In the genomic region with DNA sequence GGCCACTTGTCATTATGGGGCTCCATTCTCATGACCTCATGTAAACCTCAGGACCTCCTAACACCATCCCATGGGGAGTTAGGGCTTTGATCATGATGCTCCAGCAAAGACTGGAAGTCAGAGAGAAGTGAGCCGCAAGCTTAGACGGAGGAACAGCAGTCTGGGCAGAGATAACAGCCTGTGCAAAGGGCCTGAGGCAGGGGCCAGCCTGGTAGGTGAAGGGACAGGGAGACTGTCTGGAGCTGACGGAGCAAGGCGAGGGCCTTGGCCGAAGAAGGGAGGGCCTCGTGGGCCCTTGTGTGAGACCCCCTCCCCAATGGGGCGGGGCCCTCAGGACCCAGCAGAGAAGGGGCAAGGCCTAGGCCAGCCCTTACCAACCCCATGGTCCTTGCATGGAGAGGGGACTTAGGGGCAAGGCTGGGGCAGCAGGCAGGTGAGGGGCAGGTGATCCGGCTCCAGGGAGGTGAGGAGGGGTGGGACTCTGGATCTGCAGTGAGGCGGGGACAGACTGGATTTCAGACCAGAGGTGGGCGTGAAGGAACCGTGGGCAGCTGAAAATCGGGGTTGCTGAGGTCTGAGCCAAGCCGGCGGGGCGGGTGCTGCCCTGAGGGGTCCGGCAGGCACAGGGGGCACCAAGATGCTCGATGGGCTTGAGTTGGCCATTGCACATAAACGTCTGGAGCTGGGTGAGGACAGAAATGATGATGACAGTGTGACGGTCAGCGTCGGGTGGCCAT, we compare ENCODE assay signal across 25 cellular contexts. TPM values are rescaled to one million over a fixed set of nuclear protein-coding genes. Genes with fewer than 3 reads are reported as not detected.
DNase-seq lines count a peak whose midpoint lies in the region; FAIRE-seq and TF ChIP-seq lines count a peak whose summit lies in the region.
"Had no signal": no experiment of that assay in that cellular context is flagged by ENCODE, and none has a peak within 500 bp of the region (broad histone marks: within the 10 kb centered on the region; RNA-seq: fewer than 3 reads in every experiment).

No MANE protein-coding gene starts in this region.

- TF ChIP-seq EP300 in H1 (IDR thresholded peaks at IDR 0.05; ENCODE audit: borderline replicate concordance in 1 of 2, low read depth in 2 of 2, low read length in 2 of 2) = no peak

- no peak for FAIRE-seq in H1 (lab: Jason Lieb, UNC)
- FAIRE-seq: small intestine had no signal

- H2BK5ac ChIP-seq in H1 (ENCODE audit: low read depth, low read length) = no peak overlapping the region; the same call in 1 of the 2 replicates

- H3K4me3 ChIP-seq in ACC112 (ENCODE audit: low read depth, low read length) (no peak overlapping the region), HUES6 (ENCODE audit: low read depth, low read length) (no peak overlapping the region), H1 (ENCODE audit: extremely low read depth in 1 of 4, insufficient read depth in 2 of 4, low read depth in 3 of 4, low read length in 4 of 4) (no peak overlapping the region)
- H3K4me3 ChIP-seq: lung had no signal

- no peak overlapping the region for H4K5ac ChIP-seq in H1 (ENCODE audit: insufficient read length, low read depth, low read length)

- TF ChIP-seq CTCF in H1 (IDR thresholded peaks at IDR 0.05; ENCODE audit: control extremely low read depth in 1 of 3, insufficient read depth in 1 of 3, low read depth in 1 of 3, low read length in 3 of 3) = no peak
- TF ChIP-seq CTCF in progenitor cell of endocrine pancreas (IDR thresholded peaks at IDR 0.05; ENCODE audit: unreplicated experiment) = no peak

- H3K27me3 ChIP-seq in ACC112 (ENCODE audit: insufficient read depth, low read length) (no peaks in the 10 kb centered on the region), HUES6 (ENCODE audit: control insufficient read depth, insufficient read depth, low read length) (no peaks in the 10 kb centered on the region), H1 (replicated peaks in 1 of 4; ENCODE audit: control insufficient read depth in 3 of 4, extremely low read depth in 1 of 4, insufficient read depth in 3 of 4, low read length in 3 of 4) (no peaks in the 10 kb centered on the region)

- H3K27ac ChIP-seq in ACC112 (ENCODE audit: low read depth, low read length) (0 out of 2 replicates have a peak overlapping the region, but pooled peaks have one; percentile 12), HUES6 (ENCODE audit: low read depth, low read length) (0 out of 2 replicates have a peak overlapping the region, but pooled peaks have one; percentile 42), H1 (ENCODE audit: low read depth, low read length) (no peak overlapping the region)
- H3K27ac ChIP-seq: parathyroid adenoma had no signal

- no peak for DNase-seq in H1 (ENCODE audit: low read depth in 1 of 2, low spot score in 2 of 2)
- DNase-seq in progenitor cell of endocrine pancreas (ENCODE audit: low spot score, unreplicated experiment) = no peak
- no peak for DNase-seq in middle frontal gyrus (ENCODE audit: extremely low spot score, low spot score)
- DNase-seq in AG08395 (ENCODE audit: low spot score) = no peak
- DNase-seq in activated CD4-positive, CD25-positive, alpha-beta regulatory T cell treated with anti-CD3 and anti-CD28 coated beads, Interleukin-2, amount 50 U/mL, for 72 hours = no peak
- DNase-seq in NCI-H1694 treated with DMSO at 0.1 percent for 48 hours (lab: John Stamatoyannopoulos, UW) = no peak
- DNase-seq: activated CD4-positive, alpha-beta T cell treated with anti-CD3 and anti-CD28 coated beads, Interleukin-2, amount 50 U/mL, for 48 hours; activated naive CD4-positive, alpha-beta T cell treated with anti-CD3 and anti-CD28 coated beads for 36 hours; activated T-cell treated with anti-CD3 and anti-CD28 coated beads, Interleukin-2, amount 50 U/mL, for 1 hour; CD8-positive, alpha-beta T cell; DND-41; GOT3; naive B cell; NCI-H2081 treated with DMSO at 0.1 percent for 48 hours; NCI-H524; SHP77 treated with DMSO at 0.1 percent for 48 hours; small intestine; stimulated activated CD4-positive, alpha-beta T cell treated with anti-CD3 and anti-CD28 coated beads, Interleukin-4, amount 100 ng/mL, for 24 hours; T-helper 17 cell had no signal

- no peak overlapping the region for H3K14ac ChIP-seq in H1 (ENCODE audit: insufficient read length)

- TF ChIP-seq POLR2A in H1 (IDR thresholded peaks at IDR 0.05; ENCODE audit: control extremely low read depth in 1 of 2, low read depth in 2 of 2, low read length in 2 of 2) = no peak

- 0 out of 2 replicates have a peak overlapping the region, but pooled peaks have one; percentile 27 for H2BK12ac ChIP-seq in H1 (ENCODE audit: low read depth, low read length)

- H3K36me3 Mint-ChIP-seq in progenitor cell of endocrine pancreas (ENCODE audit: insufficient read depth) = peaks cover 1% of the 10 kb centered on the region
- H3K36me3 Mint-ChIP-seq: CD8-positive, alpha-beta T cell; naive B cell had no signal

- H3K9me3 Mint-ChIP-seq in progenitor cell of endocrine pancreas (ENCODE audit: low read depth) = no peaks in the 10 kb centered on the region
- H3K9me3 Mint-ChIP-seq: activated naive CD4-positive, alpha-beta T cell treated with anti-CD3 and anti-CD28 coated beads for 36 hours; CD8-positive, alpha-beta T cell; naive B cell had no signal

- no peak overlapping the region for H3K56ac ChIP-seq in H1 (replicated peaks; ENCODE audit: insufficient read length, low read depth, low read length)

- H3K36me3 ChIP-seq in ACC112 (ENCODE audit: insufficient read depth, low read length) (no peaks in the 10 kb centered on the region), HUES6 (ENCODE audit: control insufficient read depth, insufficient read depth, low read length) (no peaks in the 10 kb centered on the region), H1 (ENCODE audit: control insufficient read depth in 2 of 4, insufficient read depth in 4 of 4, low read length in 3 of 4) (no peaks in the 10 kb centered on the region)

- POLR2A ChIA-PET in H1 (lab: Charles Lee; ENCODE audit: partially characterized antibody) = interaction anchor here (0.8 to 8.0 kb wide), 5 partner anchors 11 to 98 kb away, joined by 3 to 137 read pairs (median 3); partner anchors contain the start of gene DNLZ

- H3K4ac ChIP-seq in H1 (replicated peaks; ENCODE audit: insufficient read length, low read depth, low read length) = no peak overlapping the region

- no peak overlapping the region for H2AFZ ChIP-seq in ACC112 (ENCODE audit: low read length, unreplicated experiment)
- H2AFZ ChIP-seq in H1 (ENCODE audit: low read length) = no peak overlapping the region
- H2AFZ ChIP-seq: parathyroid adenoma had no signal

- no peak overlapping the region for H2BK20ac ChIP-seq in H1 (ENCODE audit: low read length)

- peaks cover 2% of the 10 kb centered on the region; the same call in 1 of the 2 replicates for H3K23me2 ChIP-seq in H1 (ENCODE audit: low read depth, low read length)

- peak overlapping the region; percentile 71 for H3K27ac Mint-ChIP-seq in progenitor cell of endocrine pancreas
- H3K27ac Mint-ChIP-seq: activated naive CD4-positive, alpha-beta T cell treated with anti-CD3 and anti-CD28 coated beads for 36 hours; CD8-positive, alpha-beta T cell; T-helper 17 cell had no signal

- H3K23ac ChIP-seq in H1 (ENCODE audit: insufficient read length) = no peak overlapping the region

- H4K20me1 ChIP-seq in H1 (replicated peaks in 1 of 2; ENCODE audit: control insufficient read depth in 1 of 2, insufficient read depth in 2 of 2, low read length in 2 of 2) = no peaks in the 10 kb centered on the region

- H4K8ac ChIP-seq in H1 (ENCODE audit: extremely low read depth, insufficient read depth, low read length) = no peak overlapping the region

- peaks cover 21% of the 10 kb centered on the region for H3K4me1 ChIP-seq in ACC112 (ENCODE audit: control insufficient read depth, insufficient read depth, low read length, unreplicated experiment)
- H3K4me1 ChIP-seq in HUES6 (ENCODE audit: control insufficient read depth, insufficient read depth, low read length) = peaks cover 23% of the 10 kb centered on the region
- peaks cover 0 to 19% (median 10%) of the 10 kb centered on the region in 4 experiments; a peak in 6 of 7 replicates for H3K4me1 ChIP-seq in H1 (replicated peaks in 1 of 4; ENCODE audit: control insufficient read depth in 3 of 4, insufficient read depth in 4 of 4, low read length in 3 of 4)

- H3K79me2 ChIP-seq in ACC112 (ENCODE audit: control insufficient read depth, insufficient read depth, low read length, unreplicated experiment) (no peaks in the 10 kb centered on the region), H1 (ENCODE audit: control insufficient read depth in 1 of 2, insufficient read depth in 2 of 2, low read length in 2 of 2) (no peaks in the 10 kb centered on the region)
- H3K79me2 ChIP-seq: parathyroid adenoma had no signal

- H3K18ac ChIP-seq in H1 (ENCODE audit: extremely low read depth, low read length) = peak overlapping the region; percentile 6; the same call in 1 of the 2 replicates

- peaks cover 3% of the 10 kb centered on the region for H3K4me1 Mint-ChIP-seq in progenitor cell of endocrine pancreas (ENCODE audit: low read depth)
- H3K4me1 Mint-ChIP-seq: naive B cell, T-helper 17 cell had no signal

- no peaks in the 10 kb centered on the region for H3K27me3 Mint-ChIP-seq in progenitor cell of endocrine pancreas
- H3K27me3 Mint-ChIP-seq: naive B cell, T-helper 17 cell had no signal

- no peaks in the 10 kb centered on the region for H3K79me1 ChIP-seq in H1 (ENCODE audit: low read depth, low read length)

- no peak overlapping the region for H4K91ac ChIP-seq in H1 (replicated peaks; ENCODE audit: insufficient read length, low read length)

- H3K4me3 Mint-ChIP-seq in progenitor cell of endocrine pancreas (ENCODE audit: low read depth) = no peak overlapping the region
- H3K4me3 Mint-ChIP-seq: activated naive CD4-positive, alpha-beta T cell treated with anti-CD3 and anti-CD28 coated beads for 36 hours; CD8-positive, alpha-beta T cell; naive B cell; T-helper 17 cell had no signal

- H3K9ac ChIP-seq in HUES6 (ENCODE audit: low read length) (no peak overlapping the region), H1 (replicated peaks in 1 of 4; ENCODE audit: extremely low read depth in 1 of 4, low read depth in 3 of 4, low read length in 3 of 4) (no peak overlapping the region)
- H3K9ac ChIP-seq: parathyroid adenoma had no signal

- no peak overlapping the region for H2BK15ac ChIP-seq in H1 (ENCODE audit: low read length)

- H3K4me2 ChIP-seq in H1 (ENCODE audit: insufficient read depth in 1 of 2, low read depth in 2 of 2, low read length in 2 of 2) = no peak overlapping the region

- WGBS in H1 (ENCODE audit: extremely low coverage in 1 of 2, insufficient coverage in 1 of 2, insufficient read length in 1 of 2, insufficient replicate concordance in 2 of 2, low coverage in 1 of 2, low lambda C conversion rate in 2 of 2, missing lambda C conversion rate in 1 of 2), 2 experiments = 91% methylated on average over 21 of the region's 21 CpGs; no CpG with 5 or more reads in 1 of the 2 experiments

- CTCF ChIA-PET in H1 (lab: Charles Lee; ENCODE audit: partially characterized antibody) = interaction anchor here (0.8 to 7.9 kb wide), 9 partner anchors 9 to 207 kb away, joined by 3 to 80 read pairs (median 3); partner anchors contain the start of gene DNLZ

- TF ChIP-seq RAD21 in H1 (IDR thresholded peaks at IDR 0.05 in 1 of 2, conservative IDR thresholded peaks at IDR 0.05 in 1 of 2; ENCODE audit: low read depth in 2 of 2, low read length in 2 of 2) = no peak

- no peaks in the 10 kb centered on the region for H3K9me3 ChIP-seq in HUES6 (ENCODE audit: control insufficient read depth, insufficient read depth, low read depth, low read length)
- no peaks in the 10 kb centered on the region for H3K9me3 ChIP-seq in H1 (ENCODE audit: insufficient read depth in 2 of 2, low read depth in 1 of 2, low read length in 1 of 2)

- peak overlapping the region; percentile 65; the same call in 1 of the 2 replicates for H2AK5ac ChIP-seq in H1 (ENCODE audit: low read depth, low read length)

- H2BK120ac ChIP-seq in H1 (replicated peaks; ENCODE audit: low read depth, low read length) = no peak overlapping the region

RNA-seq across cellular contexts. Expression of gene GPSM1, which starts 17.4 kb away (rescaled TPM):
- total RNA-seq in H1 (2021; fragmentation: NEBNext Ultra II Directional; extraction: Animal tissue kit (Norgen Biotek cat#: 25700)) = 15.7 and 18.0 TPM in 2 replicates
- 12.8 and 19.8 TPM in 2 replicates for polyA plus RNA-seq in H1 (2011; rRNA removed)
- 13.8 TPM for polyA plus RNA-seq in H1 (2011; cell fraction: cytosol; rRNA removed)
- polyA plus RNA-seq in H1 (2011; cell fraction: nucleus; rRNA removed) = 39.2 TPM
- polyA plus RNA-seq in H1 (2012, experiment 1 of 2) = 9.3 to 15.2 TPM (median 14.5 TPM) in 4 replicates
- 12.0 TPM for polyA plus RNA-seq in H1 (2012, experiment 2 of 2)
- polyA plus RNA-seq in H1 (2013, experiment 1 of 2) = 14.4 TPM
- 13.9 TPM for polyA plus RNA-seq in H1 (2013, experiment 2 of 2)
- polyA minus RNA-seq in H1 (2011; rRNA and poly(A)+ RNA removed) = 3.5 and 4.2 TPM in 2 replicates
- 12.7 TPM for polyA minus RNA-seq in H1 (2011; cell fraction: cytosol; rRNA and poly(A)+ RNA removed)
- 11.2 TPM for polyA minus RNA-seq in H1 (2011; cell fraction: nucleus; rRNA and poly(A)+ RNA removed)
- 79.2 and 82.2 TPM in 2 replicates for total RNA-seq in progenitor cell of endocrine pancreas

RNA-seq across cellular contexts. Expression of gene DNLZ, which starts 18.8 kb away (rescaled TPM):
- 17.9 and 19.0 TPM in 2 replicates for total RNA-seq in H1 (2021; fragmentation: NEBNext Ultra II Directional; extraction: Animal tissue kit (Norgen Biotek cat#: 25700))
- 11.6 and 13.6 TPM in 2 replicates for polyA plus RNA-seq in H1 (2011; rRNA removed)
- polyA plus RNA-seq in H1 (2011; cell fraction: cytosol; rRNA removed) = 19.7 TPM
- 13.9 TPM for polyA plus RNA-seq in H1 (2011; cell fraction: nucleus; rRNA removed)
- polyA plus RNA-seq in H1 (2012, experiment 1 of 2) = 6.2 to 15.0 TPM (median 13.2 TPM) in 4 replicates
- polyA plus RNA-seq in H1 (2012, experiment 2 of 2) = 11.1 TPM
- polyA plus RNA-seq in H1 (2013, experiment 1 of 2) = 14.6 TPM
- 15.8 TPM for polyA plus RNA-seq in H1 (2013, experiment 2 of 2)
- polyA minus RNA-seq in H1 (2011; rRNA and poly(A)+ RNA removed) = 0.61 and 1.1 TPM in 2 replicates
- polyA minus RNA-seq in H1 (2011; cell fraction: cytosol; rRNA and poly(A)+ RNA removed) = 3.7 TPM
- polyA minus RNA-seq in H1 (2011; cell fraction: nucleus; rRNA and poly(A)+ RNA removed) = 10.4 TPM
- total RNA-seq in progenitor cell of endocrine pancreas = 16.2 and 18.4 TPM in 2 replicates

RNA-seq across cellular contexts. Expression of gene CARD9, which starts 28.8 kb away (rescaled TPM):
- 0.88 and 1.1 TPM in 2 replicates for total RNA-seq in H1 (2021; fragmentation: NEBNext Ultra II Directional; extraction: Animal tissue kit (Norgen Biotek cat#: 25700))
- polyA plus RNA-seq in H1 (2011; rRNA removed) = 0.13 and 0.15 TPM in 2 replicates
- 0.26 TPM for polyA plus RNA-seq in H1 (2011; cell fraction: cytosol; rRNA removed)
- polyA plus RNA-seq in H1 (2011; cell fraction: nucleus; rRNA removed) = 1.7 TPM
- polyA plus RNA-seq in H1 (2012, experiment 1 of 2) = 0.57 to 0.92 TPM (median 0.67 TPM) in 4 replicates
- 0.22 TPM for polyA plus RNA-seq in H1 (2012, experiment 2 of 2)
- polyA plus RNA-seq in H1 (2013, experiment 1 of 2) = 0.10 TPM
- polyA plus RNA-seq in H1 (2013, experiment 2 of 2) = 0.17 TPM
- polyA minus RNA-seq in H1 (2011; rRNA and poly(A)+ RNA removed) = 0.07 TPM in 1 of 2 replicates, not detected in the other
- not detected for polyA minus RNA-seq in H1 (2011; cell fraction: cytosol; rRNA and poly(A)+ RNA removed)
- polyA minus RNA-seq in H1 (2011; cell fraction: nucleus; rRNA and poly(A)+ RNA removed) = 0.90 TPM
- 1.6 and 2.0 TPM in 2 replicates for total RNA-seq in progenitor cell of endocrine pancreas

RNA-seq across cellular contexts. Expression of gene CCDC187, which starts 40.8 kb away (rescaled TPM):
- total RNA-seq in H1 (2021; fragmentation: NEBNext Ultra II Directional; extraction: Animal tissue kit (Norgen Biotek cat#: 25700)) = not detected in 2 replicates
- polyA plus RNA-seq in H1 (2011; rRNA removed) = 0.02 TPM in 2 replicates
- polyA plus RNA-seq in H1 (2011; cell fraction: cytosol; rRNA removed) = 0.01 TPM
- 0.07 TPM for polyA plus RNA-seq in H1 (2011; cell fraction: nucleus; rRNA removed)
- 0.03 TPM in 2 of 4 replicates, not detected in the others for polyA plus RNA-seq in H1 (2012, experiment 1 of 2)
- polyA plus RNA-seq in H1 (2012, experiment 2 of 2) = 0.03 TPM
- 0.02 TPM for polyA plus RNA-seq in H1 (2013, experiment 1 of 2)
- under 0.01 TPM for polyA plus RNA-seq in H1 (2013, experiment 2 of 2)
- polyA minus RNA-seq in H1 (2011; rRNA and poly(A)+ RNA removed) = 0.06 TPM in 1 of 2 replicates, not detected in the other
- polyA minus RNA-seq in H1 (2011; cell fraction: cytosol; rRNA and poly(A)+ RNA removed) = not detected
- not detected for polyA minus RNA-seq in H1 (2011; cell fraction: nucleus; rRNA and poly(A)+ RNA removed)
- 1.2 and 1.4 TPM in 2 replicates for total RNA-seq in progenitor cell of endocrine pancreas
- total RNA-seq: activated naive CD4-positive, alpha-beta T cell treated with anti-CD3 and anti-CD28 coated beads for 36 hours; dermis blood vessel endothelial cell had no signal
- polyA plus RNA-seq: esophagus had no signal

RNA-seq across cellular contexts. Expression of gene SNAPC4, which starts 55.3 kb away (rescaled TPM):
- 15.1 and 18.1 TPM in 2 replicates for total RNA-seq in H1 (2021; fragmentation: NEBNext Ultra II Directional; extraction: Animal tissue kit (Norgen Biotek cat#: 25700))
- polyA plus RNA-seq in H1 (2011; rRNA removed) = 6.9 and 10.0 TPM in 2 replicates
- 8.1 TPM for polyA plus RNA-seq in H1 (2011; cell fraction: cytosol; rRNA removed)
- polyA plus RNA-seq in H1 (2011; cell fraction: nucleus; rRNA removed) = 36.1 TPM
- polyA plus RNA-seq in H1 (2012, experiment 1 of 2) = 9.7 to 16.5 TPM (median 15.3 TPM) in 4 replicates
- 9.6 TPM for polyA plus RNA-seq in H1 (2012, experiment 2 of 2)
- polyA plus RNA-seq in H1 (2013, experiment 1 of 2) = 10.1 TPM
- polyA plus RNA-seq in H1 (2013, experiment 2 of 2) = 9.2 TPM
- polyA minus RNA-seq in H1 (2011; rRNA and poly(A)+ RNA removed) = 4.4 and 4.5 TPM in 2 replicates
- 4.9 TPM for polyA minus RNA-seq in H1 (2011; cell fraction: cytosol; rRNA and poly(A)+ RNA removed)
- 8.9 TPM for polyA minus RNA-seq in H1 (2011; cell fraction: nucleus; rRNA and poly(A)+ RNA removed)
- 22.3 and 23.7 TPM in 2 replicates for total RNA-seq in progenitor cell of endocrine pancreas
